ENCODE assay signal across 8 cellular contexts in the genomic region with DNA sequence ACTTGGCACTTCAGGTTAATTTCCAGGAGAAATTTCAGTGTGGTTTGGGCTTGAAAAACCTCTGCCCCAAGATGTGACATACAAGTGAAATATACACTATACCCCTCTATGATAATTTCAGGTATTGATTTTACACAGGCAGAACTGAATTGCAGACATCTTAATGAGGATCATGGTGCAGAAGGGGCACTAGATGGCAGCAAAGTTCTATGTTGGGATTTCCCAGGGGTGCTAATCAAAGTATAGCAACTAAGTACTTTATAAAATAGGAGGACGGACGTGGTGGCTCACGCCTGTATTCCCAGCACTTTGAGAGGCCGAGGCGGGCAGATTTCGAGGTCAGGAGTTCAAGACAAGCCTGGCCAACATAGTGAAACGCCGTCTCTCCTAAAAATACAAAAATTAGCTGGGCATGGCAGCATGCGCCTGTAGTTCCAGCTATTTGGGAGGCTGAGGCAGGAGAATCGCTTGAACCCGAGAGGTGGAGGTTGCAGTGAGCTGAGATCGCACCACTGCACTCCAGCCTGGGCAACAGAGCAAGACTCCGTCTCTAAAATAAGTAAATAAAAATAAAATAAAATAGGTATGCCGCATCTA.
DNase-seq lines count a peak whose midpoint lies in the region; ATAC-seq and TF ChIP-seq lines count a peak whose summit lies in the region.
"Not testable (repeated sequence)": the region's sequence is repeated elsewhere in the genome, so short reads cannot be mapped to it uniquely, and the experiment has no call there.

No MANE protein-coding gene starts in this region.

- peak; percentile 66; the same call in 1 of the 2 replicates for TF ChIP-seq CTCF in GM12875 (IDR thresholded peaks at IDR 0.05; ENCODE audit: borderline replicate concordance, insufficient read depth, low read depth, low read length)
- TF ChIP-seq CTCF in fibroblast of villous mesenchyme (IDR thresholded peaks at IDR 0.05; ENCODE audit: insufficient read depth, low read depth, low read length) = peak; percentile 76
- peak; percentile 55 for TF ChIP-seq CTCF in neutrophil (IDR thresholded peaks at IDR 0.05)

- not testable (repeated sequence) for H3K36me3 ChIP-seq in SJCRH30, neutrophil

- H3K4me1 ChIP-seq in SJCRH30; neutrophil (ENCODE audit: control insufficient read depth in 1 of 2, insufficient read depth in 1 of 2, low read depth in 1 of 2, low read length in 1 of 2): not testable (repeated sequence)

- H3K4me3 ChIP-seq in GM12875 (ENCODE audit: low read depth, low read length); SJCRH30; fibroblast of villous mesenchyme (ENCODE audit: low read depth, low read length); neutrophil (ENCODE audit: low read depth in 1 of 2, low read length in 1 of 2): not testable (repeated sequence)

- H3K27ac ChIP-seq in SJCRH30, neutrophil: not testable (repeated sequence)

- H3K9me3 ChIP-seq in SJCRH30 (replicated peaks); neutrophil: not testable (repeated sequence)

- not testable (repeated sequence) for H3K27me3 ChIP-seq in SJCRH30, neutrophil

- peak; percentile 91 for ATAC-seq in HG02588 (IDR thresholded peaks at IDR 0.05; ENCODE audit: unreplicated experiment)

- DNase-seq in NAMALWA (ENCODE audit: low spot score) (peak; percentile 79), SJCRH30 (peak; percentile 31 to 75), fibroblast of villous mesenchyme (ENCODE audit: low read depth) (peak; percentile 81), ureter (ENCODE audit: low spot score) (peak; percentile 50)
- peak; percentile 28 for DNase-seq in activated effector memory CD4-positive, alpha-beta T cell treated with Interleukin-2 at 50 U/mL for 16 hours

Comparison
In these comparisons a context has a peak if more than half of its experiments do, and no peak if none do; other contexts are left out.
1. DNase-seq: peak in every context shown above with its lines; median percentile 81 in fibroblast of villous mesenchyme; 79 in NAMALWA; 53 in SJCRH30; 50 in ureter; 28 in activated effector memory CD4-positive, alpha-beta T cell treated with Interleukin-2 at 50 U/mL for 16 hours.